1 cellular context compared by ENCODE assay signal in genomic region chr17:37761065-37761464, GRCh38.
TF ChIP-seq lines count a peak whose summit lies in the region.

No MANE protein-coding gene starts in this region.

TF ChIP-seq in GM12878, 131 proteins besides CTCF, POLR2A, EP300 and RAD21 (continued from another document):
- TF ChIP-seq, protein P1, sequence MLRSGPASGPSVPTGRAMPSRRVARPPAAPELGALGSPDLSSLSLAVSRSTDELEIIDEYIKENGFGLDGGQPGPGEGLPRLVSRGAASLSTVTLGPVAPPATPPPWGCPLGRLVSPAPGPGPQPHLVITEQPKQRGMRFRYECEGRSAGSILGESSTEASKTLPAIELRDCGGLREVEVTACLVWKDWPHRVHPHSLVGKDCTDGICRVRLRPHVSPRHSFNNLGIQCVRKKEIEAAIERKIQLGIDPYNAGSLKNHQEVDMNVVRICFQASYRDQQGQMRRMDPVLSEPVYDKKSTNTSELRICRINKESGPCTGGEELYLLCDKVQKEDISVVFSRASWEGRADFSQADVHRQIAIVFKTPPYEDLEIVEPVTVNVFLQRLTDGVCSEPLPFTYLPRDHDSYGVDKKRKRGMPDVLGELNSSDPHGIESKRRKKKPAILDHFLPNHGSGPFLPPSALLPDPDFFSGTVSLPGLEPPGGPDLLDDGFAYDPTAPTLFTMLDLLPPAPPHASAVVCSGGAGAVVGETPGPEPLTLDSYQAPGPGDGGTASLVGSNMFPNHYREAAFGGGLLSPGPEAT (IDR thresholded peaks at IDR 0.05; ENCODE audit: low read depth) = 0 out of 2 replicates have a peak, but pooled peaks have one; percentile 58
- TF ChIP-seq NR2F1 (conservative IDR thresholded peaks at IDR 0.05) = peak; percentile 68
- peak; percentile 72; the same call in 1 of the 2 replicates for TF ChIP-seq ZNF384 (IDR thresholded peaks at IDR 0.05; ENCODE audit: borderline replicate concordance, low read depth, low read length)
- peak; percentile 80 for TF ChIP-seq IKZF1 (conservative IDR thresholded peaks at IDR 0.05)
- TF ChIP-seq NFIC (IDR thresholded peaks at IDR 0.05; ENCODE audit: low read depth, low read length) = 0 out of 2 replicates have a peak, but pooled peaks have one; percentile 39
- peak; percentile 56 for TF ChIP-seq ATF7 (IDR thresholded peaks at IDR 0.05; ENCODE audit: low read depth)
- TF ChIP-seq BHLHE40 (IDR thresholded peaks at IDR 0.05; ENCODE audit: borderline replicate concordance in 1 of 2, low read depth in 2 of 2, low read length in 1 of 2) = 0 out of 4 replicates have a peak, but pooled peaks of 1 of the 2 experiments have one; percentile 3
- TF ChIP-seq CUX1 (IDR thresholded peaks at IDR 0.05; ENCODE audit: insufficient replicate concordance, low read depth, low read length) = peak; percentile 41
- no peak for TF ChIP-seq CREM (IDR thresholded peaks at IDR 0.05; ENCODE audit: low read depth)
- no peak for TF ChIP-seq HCFC1 (IDR thresholded peaks at IDR 0.05; ENCODE audit: low read length)
- TF ChIP-seq NBN (IDR thresholded peaks at IDR 0.05) = 0 out of 2 replicates have a peak, but pooled peaks have one; percentile 30
- TF ChIP-seq, protein P2, sequence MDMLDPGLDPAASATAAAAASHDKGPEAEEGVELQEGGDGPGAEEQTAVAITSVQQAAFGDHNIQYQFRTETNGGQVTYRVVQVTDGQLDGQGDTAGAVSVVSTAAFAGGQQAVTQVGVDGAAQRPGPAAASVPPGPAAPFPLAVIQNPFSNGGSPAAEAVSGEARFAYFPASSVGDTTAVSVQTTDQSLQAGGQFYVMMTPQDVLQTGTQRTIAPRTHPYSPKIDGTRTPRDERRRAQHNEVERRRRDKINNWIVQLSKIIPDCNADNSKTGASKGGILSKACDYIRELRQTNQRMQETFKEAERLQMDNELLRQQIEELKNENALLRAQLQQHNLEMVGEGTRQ (IDR thresholded peaks at IDR 0.05; ENCODE audit: borderline replicate concordance, low read depth, low read length) = no peak
- 0 out of 2 replicates have a peak, but pooled peaks have one; percentile 53 for TF ChIP-seq ZNF217 (IDR thresholded peaks at IDR 0.05)
- TF ChIP-seq RUNX3 (IDR thresholded peaks at IDR 0.05; ENCODE audit: low read length) = peak; percentile 58
- TF ChIP-seq MTA2 (IDR thresholded peaks at IDR 0.05; ENCODE audit: low read depth) = peak; percentile 85
- TF ChIP-seq STAT3 (IDR thresholded peaks at IDR 0.05; ENCODE audit: low read depth, low read length) = no peak
- TF ChIP-seq IKZF2 (IDR thresholded peaks at IDR 0.05) = peak; percentile 85 to 89; a peak in 3 of 4 replicates
- no peak for TF ChIP-seq ZNF24 (IDR thresholded peaks at IDR 0.05)
- TF ChIP-seq GATAD2B (conservative IDR thresholded peaks at IDR 0.05; ENCODE audit: low read depth) = 0 out of 2 replicates have a peak, but pooled peaks have one; percentile 42
- TF ChIP-seq BMI1 (IDR thresholded peaks at IDR 0.05; ENCODE audit: borderline replicate concordance) = peak; percentile 47; the same call in 1 of the 2 replicates
- TF ChIP-seq BCL11A (IDR thresholded peaks at IDR 0.05; ENCODE audit: low read depth, low read length) = 0 out of 2 replicates have a peak, but pooled peaks have one; percentile 33
- TF ChIP-seq EED (IDR thresholded peaks at IDR 0.05; ENCODE audit: low read depth) = 0 out of 2 replicates have a peak, but pooled peaks have one; percentile 41
- no peak for TF ChIP-seq POLR2AphosphoS5 (IDR thresholded peaks at IDR 0.05; ENCODE audit: low read length)
- TF ChIP-seq JUNB (IDR thresholded peaks at IDR 0.05) = peak; percentile 21; the same call in 1 of the 2 replicates
